In genomic region chr2:11040992-11041391, GRCh38 we compare ENCODE assay signal across 1 cellular context.
TF ChIP-seq lines count a peak whose summit lies in the region.

No MANE protein-coding gene starts in this region.

TF ChIP-seq in H1, 55 proteins besides CTCF, POLR2A, EP300 and RAD21 (continued from another document):
- TF ChIP-seq RNF2 (IDR thresholded peaks at IDR 0.05; ENCODE audit: borderline replicate concordance, low read depth, low read length, missing control alignments, poor library complexity, severe bottlenecking) (no peak), CHD2 (IDR thresholded peaks at IDR 0.05; ENCODE audit: low read length) (no peak), BACH1 (IDR thresholded peaks at IDR 0.05; ENCODE audit: low read length) (no peak), SP1 (IDR thresholded peaks at IDR 0.05; ENCODE audit: low read depth, low read length) (no peak), KDM5A (IDR thresholded peaks at IDR 0.05; ENCODE audit: low read length) (no peak), SIRT6 (IDR thresholded peaks at IDR 0.05; ENCODE audit: low read length) (no peak), RFX5 (IDR thresholded peaks at IDR 0.05; ENCODE audit: borderline replicate concordance, low read depth, low read length) (no peak), POU5F1 (IDR thresholded peaks at IDR 0.05; ENCODE audit: low read depth, low read length) (no peak), BRCA1 (IDR thresholded peaks at IDR 0.05; ENCODE audit: low read depth, low read length) (no peak), TBP (IDR thresholded peaks at IDR 0.05; ENCODE audit: low read depth, low read length) (no peak)
